17 cellular contexts compared by ENCODE assay signal in genomic region chr2:7660816-7661215, GRCh38.
A peak's percentile ranks its signal among the peaks of the same experiment; 100 is the strongest.
DNase-seq lines count a peak whose midpoint lies in the region; ATAC-seq and TF ChIP-seq lines count a peak whose summit lies in the region.
"Had no signal": no experiment of that assay in that cellular context is flagged by ENCODE, and none has a peak within 500 bp of the region (broad histone marks: within the 10 kb centered on the region; RNA-seq: fewer than 3 reads in every experiment).

No MANE protein-coding gene starts in this region.

- no peaks in the 10 kb centered on the region for H3K36me3 ChIP-seq in upper lobe of right lung
- H3K36me3 ChIP-seq: Peyer's patch had no signal

- peaks cover 10% of the 10 kb centered on the region for H3K4me1 Mint-ChIP-seq in activated CD4-positive, alpha-beta T cell treated with anti-CD3 and anti-CD28 coated beads, Interleukin-2, amount 10 ng/mL, durations not matched to agents 24 days and 14 days
- H3K4me1 Mint-ChIP-seq in T-helper 17 cell: peaks cover 6% of the 10 kb centered on the region
- peaks cover 1% of the 10 kb centered on the region for H3K4me1 Mint-ChIP-seq in activated CD8-positive, alpha-beta T cell treated with anti-CD3 and anti-CD28 coated beads, Interleukin-2, amount 10 ng/mL, durations not matched to agents 7 days and 5 days (ENCODE audit: low read depth)

- no peak for TF ChIP-seq CTCF in upper lobe of right lung (IDR thresholded peaks at IDR 0.05)

- H3K27ac ChIP-seq in upper lobe of right lung: no peak overlapping the region
- H3K27ac ChIP-seq: HL-60, Peyer's patch had no signal

- CTCF ChIA-PET in activated CD8-positive, alpha-beta T cell treated with anti-CD3 and anti-CD28 coated beads, Interleukin-2, amount 10 ng/mL, durations not matched to agents 7 days and 5 days (lab: Charles Lee): interaction anchor here (0.7 to 1.7 kb wide), 3 partner anchors 10 to 233 kb away, joined by 3 to 4 read pairs (median 4); no protein-coding TSS in a partner anchor

- intact Hi-C loops in activated CD4-positive, alpha-beta T cell treated with anti-CD3 and anti-CD28 coated beads, Interleukin-2, amount 10 ng/mL, durations not matched to agents 24 days and 14 days (cut with micrococcal nuclease): no loop called here
- intact Hi-C loops in upper lobe of right lung (cut with DNase I): no loop called here

- POLR2A ChIA-PET in activated CD8-positive, alpha-beta T cell treated with anti-CD3 and anti-CD28 coated beads, Interleukin-2, amount 10 ng/mL, durations not matched to agents 7 days and 5 days (lab: Charles Lee): interaction anchor here (0.6 kb wide), 1 partner anchor 243 kb away, joined by 3 read pairs; no protein-coding TSS in a partner anchor

- H3K4me1 ChIP-seq in upper lobe of right lung: no peaks in the 10 kb centered on the region
- H3K4me1 ChIP-seq: Peyer's patch had no signal

- no peaks in the 10 kb centered on the region for H3K27me3 Mint-ChIP-seq in activated CD4-positive, alpha-beta T cell treated with anti-CD3 and anti-CD28 coated beads, Interleukin-2, amount 10 ng/mL, durations not matched to agents 24 days and 14 days
- no peaks in the 10 kb centered on the region for H3K27me3 Mint-ChIP-seq in T-helper 17 cell
- H3K27me3 Mint-ChIP-seq in activated CD8-positive, alpha-beta T cell treated with anti-CD3 and anti-CD28 coated beads, Interleukin-2, amount 10 ng/mL, durations not matched to agents 7 days and 5 days (ENCODE audit: low read depth): no peaks in the 10 kb centered on the region
- H3K27me3 Mint-ChIP-seq: B cell had no signal

- H3K9me3 ChIP-seq in T-helper 17 cell (ENCODE audit: control insufficient read depth, low read length, poor library complexity, severe bottlenecking) (no peaks in the 10 kb centered on the region), upper lobe of right lung (no peaks in the 10 kb centered on the region)
- H3K9me3 ChIP-seq: Peyer's patch had no signal

- ATAC-seq in T-helper 17 cell (no peak), upper lobe of right lung (peak; percentile 35)
- no peak for ATAC-seq in activated CD8-positive, alpha-beta T cell treated with anti-CD3 and anti-CD28 coated beads, Interleukin-2, amount 10 ng/mL, durations not matched to agents 7 days and 5 days
- ATAC-seq: Right ventricle myocardium inferior had no signal

- H3K4me3 ChIP-seq in upper lobe of right lung: no peak overlapping the region
- H3K4me3 ChIP-seq: Peyer's patch had no signal

- no peak overlapping the region for H3K4me3 Mint-ChIP-seq in activated CD4-positive, alpha-beta T cell treated with anti-CD3 and anti-CD28 coated beads, Interleukin-2, amount 10 ng/mL, durations not matched to agents 24 days and 14 days
- no peak overlapping the region for H3K4me3 Mint-ChIP-seq in T-helper 17 cell
- H3K4me3 Mint-ChIP-seq in activated CD8-positive, alpha-beta T cell treated with anti-CD3 and anti-CD28 coated beads, Interleukin-2, amount 10 ng/mL, durations not matched to agents 7 days and 5 days: no peak overlapping the region
- H3K4me3 Mint-ChIP-seq: B cell had no signal

- DNase-seq in activated CD4-positive, alpha-beta T cell treated with anti-CD3 and anti-CD28 coated beads, Interleukin-2, amount 10 ng/mL, durations not matched to agents 24 days and 14 days: no peak
- DNase-seq in activated CD4-positive, alpha-beta T cell treated with anti-CD3 and anti-CD28 coated beads for 48 hours: no peak
- DNase-seq in NCI-H187 (lab: John Stamatoyannopoulos, UW) (peak; percentile 42 to 69), T-helper 17 cell (no peak), upper lobe of right lung (no peak), NCI-H69 (lab: John Stamatoyannopoulos, UW) (no peak)
- DNase-seq in activated CD8-positive, alpha-beta T cell treated with anti-CD3 and anti-CD28 coated beads, Interleukin-2, amount 10 ng/mL, durations not matched to agents 7 days and 5 days: no peak
- DNase-seq: HCEC 1CT; IMR-90; NCI-H1436 treated with DMSO at 0.1 percent for 48 hours; NCI-H2081; NCI-H524; NK-92 treated with Interleukin-12 subunit alpha and Interleukin-12 subunit beta, amount 100 ng/mL, for 24 hours; Peyer's patch had no signal

- peaks cover 48% of the 10 kb centered on the region for H3K9me3 Mint-ChIP-seq in activated CD4-positive, alpha-beta T cell treated with anti-CD3 and anti-CD28 coated beads, Interleukin-2, amount 10 ng/mL, durations not matched to agents 24 days and 14 days
- H3K9me3 Mint-ChIP-seq in activated CD8-positive, alpha-beta T cell treated with anti-CD3 and anti-CD28 coated beads, Interleukin-2, amount 10 ng/mL, durations not matched to agents 7 days and 5 days (ENCODE audit: insufficient read depth): peaks cover 43% of the 10 kb centered on the region

- peak overlapping the region; percentile 21 for H3K27ac Mint-ChIP-seq in activated CD4-positive, alpha-beta T cell treated with anti-CD3 and anti-CD28 coated beads, Interleukin-2, amount 10 ng/mL, durations not matched to agents 24 days and 14 days
- peak overlapping the region; percentile 3 for H3K27ac Mint-ChIP-seq in T-helper 17 cell
- H3K27ac Mint-ChIP-seq in activated CD8-positive, alpha-beta T cell treated with anti-CD3 and anti-CD28 coated beads, Interleukin-2, amount 10 ng/mL, durations not matched to agents 7 days and 5 days: no peak overlapping the region
- H3K27ac Mint-ChIP-seq: B cell had no signal

- H3K36me3 Mint-ChIP-seq in activated CD4-positive, alpha-beta T cell treated with anti-CD3 and anti-CD28 coated beads, Interleukin-2, amount 10 ng/mL, durations not matched to agents 24 days and 14 days (ENCODE audit: low read depth): peaks cover 30% of the 10 kb centered on the region
- H3K36me3 Mint-ChIP-seq in T-helper 17 cell (ENCODE audit: low read depth): no peaks in the 10 kb centered on the region
- peaks cover 41% of the 10 kb centered on the region for H3K36me3 Mint-ChIP-seq in activated CD8-positive, alpha-beta T cell treated with anti-CD3 and anti-CD28 coated beads, Interleukin-2, amount 10 ng/mL, durations not matched to agents 7 days and 5 days (ENCODE audit: low read depth)

- no peaks in the 10 kb centered on the region for H3K27me3 ChIP-seq in upper lobe of right lung
- H3K27me3 ChIP-seq: Peyer's patch had no signal

Comparison
In these comparisons a context has a peak if more than half of its experiments do, and no peak if none do; other contexts are left out.
1. DNase-seq: peak in NCI-H187 (2 of 2); none in activated CD4-positive, alpha-beta T cell treated with anti-CD3 and anti-CD28 coated beads, Interleukin-2, amount 10 ng/mL, durations not matched to agents 24 days and 14 days (single experiment), activated CD4-positive, alpha-beta T cell treated with anti-CD3 and anti-CD28 coated beads for 48 hours (single experiment), T-helper 17 cell (0 of 3), upper lobe of right lung (single experiment), NCI-H69 (single experiment) and activated CD8-positive, alpha-beta T cell treated with anti-CD3 and anti-CD28 coated beads, Interleukin-2, amount 10 ng/mL, durations not matched to agents 7 days and 5 days (single experiment).